ENCODE assay signal across 1 cellular context in genomic region chr22:20673341-20674195, GRCh38.
TF ChIP-seq lines count a peak whose summit lies in the region.

No MANE protein-coding gene starts in this region.

TF ChIP-seq in K562, 482 proteins besides CTCF, POLR2A, EP300 and RAD21 (continued from another document):
- TF ChIP-seq STAT6 (CRISPR knock-in tag; IDR thresholded peaks at IDR 0.05) (0 out of 2 replicates have a peak, but pooled peaks have one; percentile 79), BCOR (IDR thresholded peaks at IDR 0.05) (no peak), TSC22D4 (tag; IDR thresholded peaks at IDR 0.05) (no peak), SMAD4 (CRISPR knock-in tag; conservative IDR thresholded peaks at IDR 0.05) (0 out of 2 replicates have a peak, but pooled peaks have one; percentile 19), CHD4 (IDR thresholded peaks at IDR 0.05; ENCODE audit: insufficient read depth, insufficient replicate concordance, low read depth, low read length, poor library complexity, severe bottlenecking) (no peak)
